Comparison of ENCODE assay signal across 26 cellular contexts in the genomic region with DNA sequence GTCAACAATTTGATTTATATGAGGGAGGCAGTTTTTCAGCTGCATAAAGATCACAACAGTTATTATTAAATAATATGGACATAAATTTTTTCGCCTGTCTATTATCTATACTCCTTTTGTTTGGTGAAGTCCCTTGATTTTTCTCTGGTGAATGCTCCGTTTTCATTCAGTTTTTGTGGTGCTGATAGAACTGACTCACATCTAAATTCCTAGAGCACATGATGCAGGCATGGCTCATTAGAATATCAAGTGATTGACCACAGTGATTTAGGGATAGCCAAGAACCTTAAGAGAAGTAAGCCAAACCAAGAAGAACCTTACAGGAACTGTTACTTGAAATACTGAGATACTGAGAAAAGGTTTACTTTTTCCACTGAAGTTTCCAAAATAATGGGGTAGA.
DNase-seq lines count a peak whose midpoint lies in the region; ATAC-seq, FAIRE-seq and TF ChIP-seq lines count a peak whose summit lies in the region.
"Had no signal": no experiment of that assay in that cellular context is flagged by ENCODE, and none has a peak within 500 bp of the region (broad histone marks: within the 10 kb centered on the region; RNA-seq: fewer than 3 reads in every experiment).

No MANE protein-coding gene starts in this region.

- CTCF ChIA-PET in H1 (lab: Charles Lee; ENCODE audit: partially characterized antibody) (no interaction called here), PC-3 (lab: Charles Lee) (no interaction called here)

- TF ChIP-seq CTCF in H1 (IDR thresholded peaks at IDR 0.05; ENCODE audit: control extremely low read depth in 1 of 3, insufficient read depth in 1 of 3, low read depth in 1 of 3, low read length in 3 of 3): no peak
- no peak for TF ChIP-seq CTCF in retinal pigment epithelial cell (conservative IDR thresholded peaks at IDR 0.05; ENCODE audit: low read depth, low read length)
- no peak for TF ChIP-seq CTCF in PC-3 (conservative IDR thresholded peaks at IDR 0.05; ENCODE audit: low read depth, low read length)

- H3K18ac ChIP-seq in H1 (ENCODE audit: extremely low read depth, low read length): no peak overlapping the region

- no peak for ATAC-seq in PC-3
- ATAC-seq: A549; CD8-positive, alpha-beta T cell; GM12878 had no signal

- H3K9me3 Mint-ChIP-seq in T-helper 2 cell treated with Interferon-gamma antibody and Interleukin-4, amounts not matched to agents 5 μg/mL and 100 μg/mL, for 36 hours: peaks cover 30% of the 10 kb centered on the region

- no peaks in the 10 kb centered on the region for H3K4me1 ChIP-seq in H1 (replicated peaks in 1 of 4; ENCODE audit: control insufficient read depth in 3 of 4, insufficient read depth in 4 of 4, low read length in 3 of 4)
- no peaks in the 10 kb centered on the region for H3K4me1 ChIP-seq in PC-3 (ENCODE audit: insufficient read depth, low read length)
- H3K4me1 ChIP-seq: A549; BLaER1 treated with 17β-estradiol and CSF1 and Interleukin-3, amounts not matched to agents 10 nM and 100 nM had no signal

- no peak overlapping the region for H3K4ac ChIP-seq in H1 (replicated peaks; ENCODE audit: insufficient read length, low read depth, low read length)

- no peak overlapping the region for H4K91ac ChIP-seq in H1 (replicated peaks; ENCODE audit: insufficient read length, low read length)

- intact Hi-C loops in head of caudate nucleus (cut with DNase I) (no loop called here), PC-3 (cut with micrococcal nuclease) (no loop called here)

- no peaks in the 10 kb centered on the region for H3K79me1 ChIP-seq in H1 (ENCODE audit: low read depth, low read length)

- H2BK120ac ChIP-seq in H1 (replicated peaks; ENCODE audit: low read depth, low read length): no peak overlapping the region

- H3K4me3 ChIP-seq in H1 (ENCODE audit: extremely low read depth in 1 of 4, insufficient read depth in 2 of 4, low read depth in 3 of 4, low read length in 4 of 4) (no peak overlapping the region), retinal pigment epithelial cell (ENCODE audit: low read length) (no peak overlapping the region), PC-3 (ENCODE audit: low read length) (no peak overlapping the region)
- H3K4me3 ChIP-seq: A549; BLaER1 treated with 17β-estradiol and CSF1 and Interleukin-3, amounts not matched to agents 10 nM and 100 nM; GM12878 had no signal

- no peaks in the 10 kb centered on the region for H3F3A ChIP-seq in PC-3 (ENCODE audit: low read length, unreplicated experiment)

- no peak overlapping the region for H3K27ac ChIP-seq in H1 (ENCODE audit: low read depth, low read length)
- H3K27ac ChIP-seq in PC-3 (ENCODE audit: low read length): no peak overlapping the region
- H3K27ac ChIP-seq: 22Rv1; A549; BLaER1 treated with 17β-estradiol and CSF1 and Interleukin-3, amounts not matched to agents 10 nM and 100 nM; C4-2B had no signal

- no peaks in the 10 kb centered on the region for H3K9me2 ChIP-seq in PC-3 (replicated peaks; ENCODE audit: low read length)

- in situ Hi-C loops in SK-MEL-5 (cut with HindIII; ENCODE audit: low pct_unique_long_range_greater_than_20kb, low sequenced_read_pairs): no loop called here

- H3K4me2 ChIP-seq in H1 (ENCODE audit: insufficient read depth in 1 of 2, low read depth in 2 of 2, low read length in 2 of 2): no peak overlapping the region
- no peak overlapping the region for H3K4me2 ChIP-seq in PC-3 (ENCODE audit: low read length)
- H3K4me2 ChIP-seq: A549; BLaER1 treated with 17β-estradiol and CSF1 and Interleukin-3, amounts not matched to agents 10 nM and 100 nM had no signal

- no peak overlapping the region for H2AK5ac ChIP-seq in H1 (ENCODE audit: low read depth, low read length)

- no peak overlapping the region for H2BK5ac ChIP-seq in H1 (ENCODE audit: low read depth, low read length)

- no peak for TF ChIP-seq RAD21 in H1 (IDR thresholded peaks at IDR 0.05 in 1 of 2, conservative IDR thresholded peaks at IDR 0.05 in 1 of 2; ENCODE audit: low read depth in 2 of 2, low read length in 2 of 2)

- H3K23ac ChIP-seq in H1 (ENCODE audit: insufficient read length): no peak overlapping the region

- H3K36me3 ChIP-seq in H1 (ENCODE audit: control insufficient read depth in 2 of 4, insufficient read depth in 4 of 4, low read length in 3 of 4) (no peaks in the 10 kb centered on the region), PC-3 (ENCODE audit: low read depth, low read length) (no peaks in the 10 kb centered on the region)
- H3K36me3 ChIP-seq: BLaER1 treated with 17β-estradiol and CSF1 and Interleukin-3, amounts not matched to agents 10 nM and 100 nM had no signal

- H4K20me1 ChIP-seq in H1 (replicated peaks in 1 of 2; ENCODE audit: control insufficient read depth in 1 of 2, insufficient read depth in 2 of 2, low read length in 2 of 2) (no peaks in the 10 kb centered on the region), PC-3 (ENCODE audit: low read length) (no peaks in the 10 kb centered on the region)
- H4K20me1 ChIP-seq: BLaER1 treated with 17β-estradiol and CSF1 and Interleukin-3, amounts not matched to agents 10 nM and 100 nM had no signal

- H3K36me3 Mint-ChIP-seq in T-helper 2 cell treated with Interferon-gamma antibody and Interleukin-4, amounts not matched to agents 5 μg/mL and 100 μg/mL, for 36 hours (ENCODE audit: low read depth): no peaks in the 10 kb centered on the region
- H3K36me3 Mint-ChIP-seq: CD8-positive, alpha-beta T cell had no signal

- BruUV-seq in PC-3 (replicated peaks; lab: Mats Ljungman, UMichigan): no TSS peak

- no peak overlapping the region for H3K14ac ChIP-seq in H1 (ENCODE audit: insufficient read length)

- H2BK15ac ChIP-seq in H1 (ENCODE audit: low read length): no peak overlapping the region

- no peak overlapping the region for H3K56ac ChIP-seq in H1 (replicated peaks; ENCODE audit: insufficient read length, low read depth, low read length)

- 73% methylated on average over 2 of the region's 2 CpGs; no CpG with 5 or more reads in 1 of the 2 experiments for WGBS in H1 (ENCODE audit: extremely low coverage in 1 of 2, insufficient coverage in 1 of 2, insufficient read length in 1 of 2, insufficient replicate concordance in 2 of 2, low coverage in 1 of 2, low lambda C conversion rate in 2 of 2, missing lambda C conversion rate in 1 of 2), 2 experiments

- H3K4me1 Mint-ChIP-seq in T-helper 2 cell treated with Interferon-gamma antibody and Interleukin-4, amounts not matched to agents 5 μg/mL and 100 μg/mL, for 36 hours (ENCODE audit: low read depth): no peaks in the 10 kb centered on the region
- H3K4me1 Mint-ChIP-seq: B cell had no signal

- H4K5ac ChIP-seq in H1 (ENCODE audit: insufficient read length, low read depth, low read length): no peak overlapping the region

- H4K8ac ChIP-seq in H1 (ENCODE audit: extremely low read depth, insufficient read depth, low read length): no peak overlapping the region

- H3K23me2 ChIP-seq in H1 (ENCODE audit: low read depth, low read length): no peaks in the 10 kb centered on the region

- POLR2A ChIA-PET in H1 (lab: Charles Lee; ENCODE audit: partially characterized antibody) (no interaction called here), PC-3 (lab: Charles Lee; ENCODE audit: unreplicated experiment) (no interaction called here)

- no peaks in the 10 kb centered on the region for H3K9me3 ChIP-seq in H1 (ENCODE audit: insufficient read depth in 2 of 2, low read depth in 1 of 2, low read length in 1 of 2)
- no peaks in the 10 kb centered on the region for H3K9me3 ChIP-seq in PC-3 (ENCODE audit: low read length)
- H3K9me3 ChIP-seq: A549; BLaER1 treated with 17β-estradiol and CSF1 and Interleukin-3, amounts not matched to agents 10 nM and 100 nM had no signal

- no peak overlapping the region for H3K9ac ChIP-seq in H1 (replicated peaks in 1 of 4; ENCODE audit: extremely low read depth in 1 of 4, low read depth in 3 of 4, low read length in 3 of 4)
- H3K9ac ChIP-seq in PC-3 (ENCODE audit: low read length): no peak overlapping the region
- H3K9ac ChIP-seq: BLaER1 treated with 17β-estradiol and CSF1 and Interleukin-3, amounts not matched to agents 10 nM and 100 nM had no signal

- H3K27me3 ChIP-seq in H1 (replicated peaks in 1 of 4; ENCODE audit: control insufficient read depth in 3 of 4, extremely low read depth in 1 of 4, insufficient read depth in 3 of 4, low read length in 3 of 4) (no peaks in the 10 kb centered on the region), PC-3 (ENCODE audit: low read length) (no peaks in the 10 kb centered on the region)
- H3K27me3 ChIP-seq: BLaER1 treated with 17β-estradiol and CSF1 and Interleukin-3, amounts not matched to agents 10 nM and 100 nM had no signal

- TF ChIP-seq POLR2A in H1 (IDR thresholded peaks at IDR 0.05; ENCODE audit: control extremely low read depth in 1 of 2, low read depth in 2 of 2, low read length in 2 of 2): no peak

- no peaks in the 10 kb centered on the region for H3K27me3 Mint-ChIP-seq in T-helper 2 cell treated with Interferon-gamma antibody and Interleukin-4, amounts not matched to agents 5 μg/mL and 100 μg/mL, for 36 hours (ENCODE audit: low read depth)
- H3K27me3 Mint-ChIP-seq: B cell; CD4-positive, alpha-beta T cell had no signal

- H3K27ac Mint-ChIP-seq in T-helper 2 cell treated with Interferon-gamma antibody and Interleukin-4, amounts not matched to agents 5 μg/mL and 100 μg/mL, for 36 hours: no peak overlapping the region
- H3K27ac Mint-ChIP-seq: B cell; CD4-positive, alpha-beta T cell; CD8-positive, alpha-beta T cell had no signal

- H2AFZ ChIP-seq in H1 (ENCODE audit: low read length) (peak overlapping the region; percentile 62), PC-3 (ENCODE audit: low read length) (no peak overlapping the region)

- H3K79me2 ChIP-seq in H1 (ENCODE audit: control insufficient read depth in 1 of 2, insufficient read depth in 2 of 2, low read length in 2 of 2) (no peaks in the 10 kb centered on the region), PC-3 (ENCODE audit: low read length) (no peaks in the 10 kb centered on the region)

- FAIRE-seq in H1 (lab: Jason Lieb, UNC): no peak
- FAIRE-seq: A549, GM12878, GM12892, GM18507 had no signal

- no peak overlapping the region for H2BK12ac ChIP-seq in H1 (ENCODE audit: low read depth, low read length)

- peak; percentile 59 for DNase-seq in COLO829 (ENCODE audit: low spot score)
- DNase-seq in SK-MEL-5 (ENCODE audit: low read depth, low spot score): peak; percentile 96
- DNase-seq in H1 (ENCODE audit: low read depth in 1 of 2, low spot score in 2 of 2): no peak
- DNase-seq in retinal pigment epithelial cell (ENCODE audit: low read depth): peak; percentile 5
- no peak for DNase-seq in head of caudate nucleus
- DNase-seq in T-helper 2 cell treated with Interferon-gamma antibody and Interleukin-4, amounts not matched to agents 5 μg/mL and 100 μg/mL, for 36 hours (ENCODE audit: low spot score): no peak
- no peak for DNase-seq in PC-3
- DNase-seq: AML-193; CD4-positive, alpha-beta T cell; CD8-positive, alpha-beta T cell; COR-L47; DMS 273 treated with DMSO at 0.1 percent for 48 hours; DMS153; DMS53; DMS79; DND-41; EL; GDM1 had no signal

- TF ChIP-seq EP300 in H1 (IDR thresholded peaks at IDR 0.05; ENCODE audit: borderline replicate concordance in 1 of 2, low read depth in 2 of 2, low read length in 2 of 2): no peak

- no peak overlapping the region for H2BK20ac ChIP-seq in H1 (ENCODE audit: low read length)

- no peak overlapping the region for H3K4me3 Mint-ChIP-seq in T-helper 2 cell treated with Interferon-gamma antibody and Interleukin-4, amounts not matched to agents 5 μg/mL and 100 μg/mL, for 36 hours
- H3K4me3 Mint-ChIP-seq: B cell; CD4-positive, alpha-beta T cell; CD8-positive, alpha-beta T cell had no signal

TF ChIP-seq in H1, 55 proteins besides CTCF, POLR2A, EP300 and RAD21 (continues in another document):
- TF ChIP-seq KDM5A (IDR thresholded peaks at IDR 0.05; ENCODE audit: low read length): no peak

Comparison
In these comparisons a context has a peak if more than half of its experiments do, and no peak if none do; other contexts are left out.
1. DNase-seq: peak in COLO829 (single experiment), SK-MEL-5 (single experiment) and retinal pigment epithelial cell (single experiment); none in H1 (0 of 2), head of caudate nucleus (0 of 42), T-helper 2 cell treated with Interferon-gamma antibody and Interleukin-4, amounts not matched to agents 5 μg/mL and 100 μg/mL, for 36 hours (single experiment) and PC-3 (single experiment).